ENCODE assay signal across 22 cellular contexts in genomic region chr4:177033130-177033529, GRCh38.
A peak's percentile ranks its signal among the peaks of the same experiment; 100 is the strongest.
DNase-seq lines count a peak whose midpoint lies in the region; ATAC-seq and TF ChIP-seq lines count a peak whose summit lies in the region.
"Had no signal": no experiment of that assay in that cellular context is flagged by ENCODE, and none has a peak within 500 bp of the region (broad histone marks: within the 10 kb centered on the region; RNA-seq: fewer than 3 reads in every experiment).

No MANE protein-coding gene starts in this region.

- 0 out of 2 replicates have a peak, but pooled peaks have one; percentile 13 for TF ChIP-seq CTCF in VCaP (conservative IDR thresholded peaks at IDR 0.05)
- peak; percentile 12 for TF ChIP-seq CTCF in fibroblast of pulmonary artery (IDR thresholded peaks at IDR 0.05; ENCODE audit: low read length, missing control alignments)
- peak; percentile 16 for TF ChIP-seq CTCF in progenitor cell of endocrine pancreas (IDR thresholded peaks at IDR 0.05; ENCODE audit: unreplicated experiment)

- H3K4me3 Mint-ChIP-seq in progenitor cell of endocrine pancreas (ENCODE audit: low read depth), result no peak overlapping the region
- H3K4me3 Mint-ChIP-seq in effector memory CD8-positive, alpha-beta T cell, result no peak overlapping the region
- H3K4me3 Mint-ChIP-seq: CD4-positive, alpha-beta T cell; nephron; stimulated activated naive CD8-positive, alpha-beta T cell treated with anti-CD3 and anti-CD28 coated beads, Interleukin-15, Interleukin-2, amounts not matched to agents 100 ng/mL and 50 ng/mL, for 24 hours had no signal

- no peak overlapping the region for H3K4me3 ChIP-seq in fibroblast of pulmonary artery (replicated peaks; ENCODE audit: low read depth, low read length)
- H3K4me3 ChIP-seq: dorsolateral prefrontal cortex, hepatocyte, sigmoid colon had no signal

- CTCF ChIA-PET in HEK293T (lab: Yijun Ruan, JAX), result interaction anchor here (1.8 to 2.4 kb wide), 2 partner anchors 11 to 14 kb away, joined by 5 to 13 read pairs; no protein-coding TSS in a partner anchor

- H3K9me3 Mint-ChIP-seq in progenitor cell of endocrine pancreas (ENCODE audit: low read depth), result no peaks in the 10 kb centered on the region
- no peaks in the 10 kb centered on the region for H3K9me3 Mint-ChIP-seq in effector memory CD8-positive, alpha-beta T cell
- H3K9me3 Mint-ChIP-seq: CD4-positive, alpha-beta T cell; nephron had no signal

- H3K27ac ChIP-seq in VCaP, result no peak overlapping the region
- H3K27ac ChIP-seq: dorsolateral prefrontal cortex, hepatocyte, sigmoid colon had no signal

- peaks cover 3% of the 10 kb centered on the region for H3K4me1 Mint-ChIP-seq in progenitor cell of endocrine pancreas (ENCODE audit: low read depth)
- no peaks in the 10 kb centered on the region for H3K4me1 Mint-ChIP-seq in effector memory CD8-positive, alpha-beta T cell (ENCODE audit: low read depth in 2 of 2)
- H3K4me1 Mint-ChIP-seq: nephron had no signal

- no peak overlapping the region for H3K27ac Mint-ChIP-seq in progenitor cell of endocrine pancreas
- H3K27ac Mint-ChIP-seq in effector memory CD8-positive, alpha-beta T cell, result no peak overlapping the region
- H3K27ac Mint-ChIP-seq: CD4-positive, alpha-beta T cell; nephron; stimulated activated naive CD8-positive, alpha-beta T cell treated with anti-CD3 and anti-CD28 coated beads, Interleukin-15, Interleukin-2, amounts not matched to agents 100 ng/mL and 50 ng/mL, for 24 hours had no signal

- no peak for ATAC-seq in GM21825 (IDR thresholded peaks at IDR 0.05; ENCODE audit: unreplicated experiment)
- ATAC-seq in effector memory CD8-positive, alpha-beta T cell (replicated peaks), result no peak

- H3K36me3 Mint-ChIP-seq in progenitor cell of endocrine pancreas (ENCODE audit: insufficient read depth), result no peaks in the 10 kb centered on the region
- no peaks in the 10 kb centered on the region for H3K36me3 Mint-ChIP-seq in effector memory CD8-positive, alpha-beta T cell (ENCODE audit: insufficient read depth)

- DNase-seq in HEK293T (ENCODE audit: extremely low spot score), result peak; percentile 9
- no peak for DNase-seq in fibroblast of pulmonary artery (ENCODE audit: low read depth)
- no peak for DNase-seq in progenitor cell of endocrine pancreas (ENCODE audit: low spot score, unreplicated experiment)
- DNase-seq in COR-L47 (lab: John Stamatoyannopoulos, UW), result no peak
- DNase-seq in HuH-7 (ENCODE audit: low spot score), result no peak
- DNase-seq in effector memory CD8-positive, alpha-beta T cell, result no peak
- DNase-seq: activated naive CD4-positive, alpha-beta T cell treated with anti-CD3 and anti-CD28 coated beads, Interleukin-2, amount 50 U/mL, for 16 hours; amygdala; CD4-positive, alpha-beta T cell; DMS153; dorsolateral prefrontal cortex; GOT3; islet precursor cell; NCI-H1436 treated with DMSO at 0.1 percent for 48 hours; NCI-H510A; sigmoid colon; stimulated activated CD4-positive, alpha-beta T cell treated with anti-CD3 and anti-CD28 coated beads, Interleukin-15, amount 100 ng/mL, for 24 hours had no signal

- H3K27me3 Mint-ChIP-seq in progenitor cell of endocrine pancreas, result peaks cover 2% of the 10 kb centered on the region
- H3K27me3 Mint-ChIP-seq in effector memory CD8-positive, alpha-beta T cell, result no peaks in the 10 kb centered on the region
- H3K27me3 Mint-ChIP-seq: CD4-positive, alpha-beta T cell; stimulated activated naive CD8-positive, alpha-beta T cell treated with anti-CD3 and anti-CD28 coated beads, Interleukin-15, Interleukin-2, amounts not matched to agents 100 ng/mL and 50 ng/mL, for 24 hours had no signal

- POLR2A ChIA-PET in HEK293T (lab: Yijun Ruan, JAX), result no interaction called here

TF ChIP-seq in HEK293T, 16 proteins besides CTCF, POLR2A, EP300 and RAD21:
- TF ChIP-seq BHLHE40 (IDR thresholded peaks at IDR 0.05; ENCODE audit: borderline replicate concordance), result no peak
- no peak for TF ChIP-seq NFRKB (IDR thresholded peaks at IDR 0.05)
- no peak for TF ChIP-seq FOXM1 (IDR thresholded peaks at IDR 0.05; ENCODE audit: borderline replicate concordance)
- TF ChIP-seq L3MBTL2 (conservative IDR thresholded peaks at IDR 0.05), result no peak
- TF ChIP-seq ZNF384 (IDR thresholded peaks at IDR 0.05), result no peak
- TF ChIP-seq CTBP1 (IDR thresholded peaks at IDR 0.05; ENCODE audit: borderline replicate concordance), result no peak
- no peak for TF ChIP-seq ELF4 (IDR thresholded peaks at IDR 0.05)
- TF ChIP-seq TARDBP (IDR thresholded peaks at IDR 0.05), result no peak
- no peak for TF ChIP-seq HDGF (IDR thresholded peaks at IDR 0.05; ENCODE audit: borderline replicate concordance)
- TF ChIP-seq FOXK2 (IDR thresholded peaks at IDR 0.05), result no peak
- no peak for TF ChIP-seq ARNT (IDR thresholded peaks at IDR 0.05)
- TF ChIP-seq SUZ12 (IDR thresholded peaks at IDR 0.05), result no peak
- no peak for TF ChIP-seq SP1 (IDR thresholded peaks at IDR 0.05)
- TF ChIP-seq FOXA1 (IDR thresholded peaks at IDR 0.05), result no peak
- no peak for TF ChIP-seq LEF1 (IDR thresholded peaks at IDR 0.05; ENCODE audit: borderline replicate concordance)
- no peak for TF ChIP-seq PKNOX1 (IDR thresholded peaks at IDR 0.05)
